13 cellular contexts compared by ENCODE assay signal in the genomic region with DNA sequence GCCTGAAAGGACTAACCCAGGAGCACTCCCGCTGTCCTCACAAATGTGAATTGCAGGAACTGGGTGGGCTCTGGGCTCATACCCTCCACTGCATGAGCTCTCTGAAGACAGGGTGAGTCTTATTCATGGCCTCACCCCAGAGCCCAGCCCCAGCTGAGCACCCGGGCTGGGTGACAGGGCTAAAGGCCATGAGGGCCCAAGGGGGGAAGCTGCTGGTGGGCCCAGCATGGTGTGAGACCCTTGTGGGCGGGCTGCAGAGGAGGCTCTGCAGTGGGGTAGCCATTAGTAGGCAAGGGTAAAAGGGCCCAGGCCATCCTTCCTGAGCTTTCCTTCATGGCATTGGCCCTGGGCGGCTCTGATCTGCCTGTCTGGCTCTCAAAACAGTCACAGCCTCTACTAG.
"Had no signal": no experiment of that assay in that cellular context is flagged by ENCODE, and none has a peak within 500 bp of the region (broad histone marks: within the 10 kb centered on the region; RNA-seq: fewer than 3 reads in every experiment).

No MANE protein-coding gene starts in this region.

- H3K36me3 Mint-ChIP-seq: naive thymus-derived CD4-positive, alpha-beta T cell had no signal

- DNase-seq: dermis blood vessel endothelial cell; effector CD4-positive, alpha-beta T cell; foreskin melanocyte; left colon; mammary epithelial cell; nephron progenitor cell; small intestine; stimulated activated CD4-positive, alpha-beta T cell treated with anti-CD3 and anti-CD28 coated beads, Interleukin-12 subunit alpha, Interleukin-12 subunit beta, amount 100 ng/mL, for 4 hours; stimulated activated naive CD4-positive, alpha-beta T cell treated with Interleukin-2 at 50 U/mL for 16 hours; trophoblast cell; uterus had no signal

- H3K27ac Mint-ChIP-seq: naive thymus-derived CD4-positive, alpha-beta T cell; nephron progenitor cell had no signal

- H3K9me3 Mint-ChIP-seq: nephron progenitor cell had no signal

- H3K27me3 ChIP-seq: hepatocyte, uterus had no signal

- H3K4me3 Mint-ChIP-seq: naive thymus-derived CD4-positive, alpha-beta T cell; nephron progenitor cell had no signal

- H3K4me1 Mint-ChIP-seq: naive thymus-derived CD4-positive, alpha-beta T cell; nephron progenitor cell had no signal

- H3K4me3 ChIP-seq: hepatocyte, uterus had no signal

- H3K36me3 ChIP-seq: uterus had no signal
